24 cellular contexts compared by ENCODE assay signal in genomic region chr16:68664297-68664696, GRCh38. TPM values are rescaled to one million over a fixed set of nuclear protein-coding genes. Genes with fewer than 3 reads are reported as not detected.
"Had no signal": no experiment of that assay in that cellular context is flagged by ENCODE, and none has a peak within 500 bp of the region (broad histone marks: within the 10 kb centered on the region; RNA-seq: fewer than 3 reads in every experiment).

No MANE protein-coding gene starts in this region.

- H3K9me3 Mint-ChIP-seq: activated B cell treated with CpG ODN at 0.5 μM for 24 hours; activated CD4-positive, alpha-beta memory T cell treated with anti-CD3 and anti-CD28 coated beads for 36 hours; activated naive CD4-positive, alpha-beta T cell treated with anti-CD3 and anti-CD28 coated beads for 36 hours; dendritic cell treated with granulocyte-macrophage colony-stimulating factor and Interleukin-4, amounts not matched to agents 40 ng/mL and 50 ng/mL, for 4 days; naive B cell had no signal

- H3K4me3 ChIP-seq: esophagus squamous epithelium, heart left ventricle, spleen, tibial nerve had no signal

- H3K4me1 Mint-ChIP-seq: activated B cell treated with CpG ODN at 0.5 μM for 24 hours, naive B cell had no signal

- DNase-seq: activated B cell treated with CpG ODN at 0.5 μM for 24 hours; activated CD4-positive, alpha-beta memory T cell treated with anti-CD3 and anti-CD28 coated beads for 36 hours; activated CD4-positive, alpha-beta T cell treated with anti-CD3 and anti-CD28 coated beads for 36 hours; activated effector memory CD4-positive, alpha-beta T cell treated with Interleukin-2 at 50 U/mL for 16 hours; activated naive CD4-positive, alpha-beta T cell treated with anti-CD3 and anti-CD28 coated beads for 36 hours; activated naive CD8-positive, alpha-beta T cell treated with anti-CD3 and anti-CD28 coated beads, Interleukin-2, amount 10 ng/mL, durations not matched to agents 7 days and 5 days; activated T-cell treated with anti-CD3 and anti-CD28 coated beads, Interleukin-2, amount 50 U/mL, for 48 hours; amniotic stem cell; effector CD8-positive, alpha-beta T cell; esophagus squamous epithelium; heart left ventricle; left colon; mesenchymal stem cell; naive B cell; nucleus accumbens; spleen; stimulated activated CD4-positive, alpha-beta T cell treated with anti-CD3 and anti-CD28 coated beads, Interleukin-4, amount 100 ng/mL, for 24 hours; stimulated activated naive CD8-positive, alpha-beta T cell treated with anti-CD3 and anti-CD28 coated beads, Interleukin-15, Interleukin-2, amounts not matched to agents 100 U/mL and 50 U/mL, for 24 hours; T-helper 9 cell had no signal

- H3K27ac ChIP-seq: heart left ventricle, spleen, tibial nerve had no signal

- H3K9me3 ChIP-seq: esophagus squamous epithelium, heart left ventricle, spleen, tibial nerve had no signal

- H3K27me3 ChIP-seq: spleen, tibial nerve had no signal

- ATAC-seq: activated CD4-positive, alpha-beta T cell treated with anti-CD3 and anti-CD28 coated beads for 36 hours; left colon; sciatic nerve; stimulated activated naive CD8-positive, alpha-beta T cell treated with anti-CD3 and anti-CD28 coated beads, Interleukin-15, Interleukin-2, amounts not matched to agents 100 U/mL and 50 U/mL, for 24 hours had no signal

- H3K36me3 ChIP-seq: esophagus squamous epithelium, heart left ventricle, spleen, tibial nerve had no signal

- H3K27ac Mint-ChIP-seq: activated B cell treated with CpG ODN at 0.5 μM for 24 hours; activated CD4-positive, alpha-beta memory T cell treated with anti-CD3 and anti-CD28 coated beads for 36 hours; activated CD4-positive, alpha-beta T cell treated with anti-CD3 and anti-CD28 coated beads for 36 hours; activated naive CD4-positive, alpha-beta T cell treated with anti-CD3 and anti-CD28 coated beads for 36 hours; activated naive CD8-positive, alpha-beta T cell treated with anti-CD3 and anti-CD28 coated beads, Interleukin-2, amount 10 ng/mL, durations not matched to agents 7 days and 5 days; dendritic cell treated with granulocyte-macrophage colony-stimulating factor and Interleukin-4, amounts not matched to agents 40 ng/mL and 50 ng/mL, for 4 days; naive B cell had no signal

- H3K4me1 ChIP-seq: spleen had no signal

- H3K36me3 Mint-ChIP-seq: activated CD4-positive, alpha-beta memory T cell treated with anti-CD3 and anti-CD28 coated beads for 36 hours; activated naive CD8-positive, alpha-beta T cell treated with anti-CD3 and anti-CD28 coated beads, Interleukin-2, amount 10 ng/mL, durations not matched to agents 7 days and 5 days; naive B cell had no signal

- FAIRE-seq: islet of Langerhans had no signal

- H3K4me3 Mint-ChIP-seq: activated B cell treated with CpG ODN at 0.5 μM for 24 hours; activated CD4-positive, alpha-beta memory T cell treated with anti-CD3 and anti-CD28 coated beads for 36 hours; activated CD4-positive, alpha-beta T cell treated with anti-CD3 and anti-CD28 coated beads for 36 hours; activated naive CD4-positive, alpha-beta T cell treated with anti-CD3 and anti-CD28 coated beads for 36 hours; activated naive CD8-positive, alpha-beta T cell treated with anti-CD3 and anti-CD28 coated beads, Interleukin-2, amount 10 ng/mL, durations not matched to agents 7 days and 5 days; dendritic cell treated with granulocyte-macrophage colony-stimulating factor and Interleukin-4, amounts not matched to agents 40 ng/mL and 50 ng/mL, for 4 days; naive B cell had no signal

RNA-seq across cellular contexts. Expression of gene CDH3, which starts 19.2 kb away (rescaled TPM):
- total RNA-seq: activated B cell treated with CpG ODN at 0.5 μM for 24 hours, cardiac septum had no signal
